ENCODE assay signal across 8 cellular contexts in genomic region chr12:6452245-6452731, GRCh38. TPM values are rescaled to one million over a fixed set of nuclear protein-coding genes. Genes with fewer than 3 reads are reported as not detected.
A peak's percentile ranks its signal among the peaks of the same experiment; 100 is the strongest.
DNase-seq lines count a peak whose midpoint lies in the region; ATAC-seq and TF ChIP-seq lines count a peak whose summit lies in the region.

No MANE protein-coding gene starts in this region.

- DNase-seq in CD4-positive, CD25-positive, alpha-beta regulatory T cell = no peak
- DNase-seq in heart right ventricle (peak in 1 of 2 donors; percentile 58), psoas muscle (peak in 1 of 2 donors; percentile 43), islet precursor cell (no peak), NOMO-1 treated with DMSO at 0.1 percent for 48 hours (lab: John Stamatoyannopoulos, UW; ENCODE audit: unreplicated experiment) (no peak)

- H3K9me3 Mint-ChIP-seq in CD4-positive, CD25-positive, alpha-beta regulatory T cell = peaks cover 0 to 1% (median 0%) of the 10 kb centered on the region in 7 donors
- H3K9me3 Mint-ChIP-seq in activated naive CD4-positive, alpha-beta T cell treated with anti-CD3 and anti-CD28 coated beads, Interleukin-2, amount 50 U/mL, for 24 hours = no peaks in the 10 kb centered on the region

- H3K27me3 Mint-ChIP-seq in CD4-positive, CD25-positive, alpha-beta regulatory T cell = no peaks in the 10 kb centered on the region
- no peaks in the 10 kb centered on the region for H3K27me3 Mint-ChIP-seq in activated naive CD4-positive, alpha-beta T cell treated with anti-CD3 and anti-CD28 coated beads, Interleukin-2, amount 50 U/mL, for 24 hours

- H3K36me3 ChIP-seq in CD4-positive, CD25-positive, alpha-beta regulatory T cell (ENCODE audit: control insufficient read depth, insufficient read depth, low read length) = peaks cover 34% of the 10 kb centered on the region
- H3K36me3 ChIP-seq in heart right ventricle = peaks cover 0 to 53% (median 19%) of the 10 kb centered on the region in 9 donors
- H3K36me3 ChIP-seq in psoas muscle (ENCODE audit: insufficient read depth in 1 of 2, low read depth in 1 of 2) = peaks cover under 1 to 51% of the 10 kb centered on the region in 2 donors

- intact Hi-C loops in heart right ventricle (cut with DNase I) (loop anchor here in 1 of 10 donors (5.0 kb wide), 1 partner anchor 80 kb away; the partner anchor contains the start of gene GAPDH), psoas muscle (cut with DNase I) (loop anchor here in 1 of 2 donors (5.0 kb wide), 1 partner anchor 125 kb away; no protein-coding TSS in a partner anchor)

- peaks cover 68% of the 10 kb centered on the region for H3K4me1 ChIP-seq in CD4-positive, CD25-positive, alpha-beta regulatory T cell (ENCODE audit: control insufficient read depth, insufficient read depth, low read length, poor library complexity, severe bottlenecking)
- H3K4me1 ChIP-seq in heart right ventricle (peaks cover 4 to 31% (median 27%) of the 10 kb centered on the region in 9 donors), psoas muscle (peaks cover 11% of the 10 kb centered on the region)

- H3K4me3 ChIP-seq in CD4-positive, CD25-positive, alpha-beta regulatory T cell (ENCODE audit: low read depth, low read length) = peak overlapping the region; percentile 91
- peak overlapping the region; percentile 56 to 85 (median 68) for H3K4me3 ChIP-seq in heart right ventricle
- peak overlapping the region; percentile 90 for H3K4me3 ChIP-seq in psoas muscle

- ATAC-seq in CD4-positive, CD25-positive, alpha-beta regulatory T cell (ENCODE audit: low read depth in 2 of 2) = no peak
- ATAC-seq in HG02973 (IDR thresholded peaks at IDR 0.05; ENCODE audit: unreplicated experiment) (peak; percentile 1), heart right ventricle (peak; percentile 26 to 63 (median 41)), psoas muscle (peak; percentile 41 to 64 (median 56)), GM18861 (IDR thresholded peaks at IDR 0.05; ENCODE audit: unreplicated experiment) (no peak)

- H3K9me3 ChIP-seq in CD4-positive, CD25-positive, alpha-beta regulatory T cell (ENCODE audit: control insufficient read depth in 2 of 2, low read length in 2 of 2) = no peaks in the 10 kb centered on the region
- H3K9me3 ChIP-seq in heart right ventricle (no peaks in the 10 kb centered on the region), psoas muscle (no peaks in the 10 kb centered on the region)

- peaks cover 49% of the 10 kb centered on the region for H3K36me3 Mint-ChIP-seq in CD4-positive, CD25-positive, alpha-beta regulatory T cell
- H3K36me3 Mint-ChIP-seq in activated naive CD4-positive, alpha-beta T cell treated with anti-CD3 and anti-CD28 coated beads, Interleukin-2, amount 50 U/mL, for 24 hours = peaks cover 28% of the 10 kb centered on the region

- H3K27ac ChIP-seq in CD4-positive, CD25-positive, alpha-beta regulatory T cell (ENCODE audit: insufficient read depth, low read length, poor library complexity, severe bottlenecking) = peak overlapping the region; percentile 99
- peak overlapping the region; percentile 92 to 100 (median 98) for H3K27ac ChIP-seq in heart right ventricle
- peak overlapping the region; percentile 95 for H3K27ac ChIP-seq in psoas muscle

- H3K4me1 Mint-ChIP-seq in CD4-positive, CD25-positive, alpha-beta regulatory T cell = peaks cover 6 to 91% (median 57%) of the 10 kb centered on the region in 4 donors
- peaks cover 69% of the 10 kb centered on the region for H3K4me1 Mint-ChIP-seq in activated naive CD4-positive, alpha-beta T cell treated with anti-CD3 and anti-CD28 coated beads, Interleukin-2, amount 50 U/mL, for 24 hours

- H3K27me3 ChIP-seq in CD4-positive, CD25-positive, alpha-beta regulatory T cell (ENCODE audit: control insufficient read depth, insufficient read depth, low read length) = no peaks in the 10 kb centered on the region
- H3K27me3 ChIP-seq in heart right ventricle = no peaks in the 10 kb centered on the region
- no peaks in the 10 kb centered on the region for H3K27me3 ChIP-seq in psoas muscle (ENCODE audit: insufficient read depth in 3 of 3, low read length in 2 of 3)

- H3K27ac Mint-ChIP-seq in CD4-positive, CD25-positive, alpha-beta regulatory T cell = peak overlapping the region; percentile 98 to 99 (median 98)
- peak overlapping the region; percentile 100 for H3K27ac Mint-ChIP-seq in activated naive CD4-positive, alpha-beta T cell treated with anti-CD3 and anti-CD28 coated beads, Interleukin-2, amount 50 U/mL, for 24 hours

- TF ChIP-seq CTCF in heart right ventricle (IDR thresholded peaks at IDR 0.05) (no peak), psoas muscle (IDR thresholded peaks at IDR 0.05) (no peak)

- peak overlapping the region; percentile 95 to 99 (median 98) for H3K4me3 Mint-ChIP-seq in CD4-positive, CD25-positive, alpha-beta regulatory T cell
- H3K4me3 Mint-ChIP-seq in activated naive CD4-positive, alpha-beta T cell treated with anti-CD3 and anti-CD28 coated beads, Interleukin-2, amount 50 U/mL, for 24 hours = peak overlapping the region; percentile 100

- 4 to 13% methylated on average over 7 of the region's 7 CpGs for WGBS in heart right ventricle, 2 donors
- 2 to 3% (median 2%) methylated on average over 7 of the region's 7 CpGs for WGBS in psoas muscle, 3 donors

RNA-seq across cellular contexts. Expression of gene TAPBPL, which starts 0.4 kb away (rescaled TPM):
- 28.0 TPM for total RNA-seq in CD4-positive, CD25-positive, alpha-beta regulatory T cell
- polyA plus RNA-seq in CD4-positive, CD25-positive, alpha-beta regulatory T cell = 10 to 100 TPM; 34.8 to 72.7 (median 46.9) TPM
- total RNA-seq in heart right ventricle (10 to 100 TPM; 14.8 to 57.5 (median 17.8) TPM), psoas muscle (10 to 100 TPM in 1 of 4 donors, 1 to 10 TPM in 3; 6.4 to 11.3 (median 8.4) TPM)
- polyA plus RNA-seq in heart right ventricle (10 to 100 TPM in 1 of 2 donors, 1 to 10 TPM in 1; 7.9 to 16.7 TPM), psoas muscle (1 to 10 TPM; 4.6 to 8.4 (median 4.9) TPM)

RNA-seq across cellular contexts. Expression of gene CD27, which starts 7.5 kb away (rescaled TPM):
- total RNA-seq in CD4-positive, CD25-positive, alpha-beta regulatory T cell = 156 TPM
- polyA plus RNA-seq in CD4-positive, CD25-positive, alpha-beta regulatory T cell = 100 to 1,000 TPM; 547 to 707 (median 641) TPM
- 1 to 10 TPM in 1 of 10 donors, under 1 TPM in 3, not detected in 6; 0.30 to 3.4 (median 0.32) TPM for total RNA-seq in heart right ventricle
- polyA plus RNA-seq in heart right ventricle = under 1 TPM; 0.28 to 0.59 TPM
- total RNA-seq in psoas muscle = under 1 TPM in 2 of 4 donors, not detected in 2; 0.28 to 0.29 TPM
- polyA plus RNA-seq in psoas muscle = under 1 TPM in 1 of 3 donors, not detected in 2; 0.10 TPM

RNA-seq across cellular contexts. Expression of gene VAMP1, which starts 18.2 kb away (rescaled TPM):
- total RNA-seq in CD4-positive, CD25-positive, alpha-beta regulatory T cell = 67.3 TPM
- polyA plus RNA-seq in CD4-positive, CD25-positive, alpha-beta regulatory T cell = 10 to 100 TPM in 3 of 4 donors, 1 to 10 TPM in 1; 9.8 to 16.1 (median 13.5) TPM
- total RNA-seq in heart right ventricle (1 to 10 TPM; 1.4 to 6.1 (median 3.0) TPM), psoas muscle (1 to 10 TPM; 1.5 to 6.2 (median 3.2) TPM)
- polyA plus RNA-seq in heart right ventricle (10 to 100 TPM in 1 of 2 donors, 1 to 10 TPM in 1; 2.7 to 10.2 TPM), psoas muscle (10 to 100 TPM in 1 of 3 donors, 1 to 10 TPM in 2; 1.9 to 16.9 (median 2.1) TPM)

RNA-seq across cellular contexts. Expression of gene MRPL51, which starts 40.8 kb away (rescaled TPM):
- 40.5 TPM for total RNA-seq in CD4-positive, CD25-positive, alpha-beta regulatory T cell
- 100 to 1,000 TPM; 243 to 372 (median 253) TPM for polyA plus RNA-seq in CD4-positive, CD25-positive, alpha-beta regulatory T cell
- 100 to 1,000 TPM; 232 to 300 (median 255) TPM for total RNA-seq in heart right ventricle
- polyA plus RNA-seq in heart right ventricle = 100 to 1,000 TPM; 123 to 181 TPM
- total RNA-seq in psoas muscle = 100 to 1,000 TPM; 202 to 250 (median 227) TPM
- 100 to 1,000 TPM; 153 to 217 (median 180) TPM for polyA plus RNA-seq in psoas muscle

RNA-seq across cellular contexts. Expression of gene NCAPD2, which starts 41.6 kb away (rescaled TPM):
- 32.8 TPM for total RNA-seq in CD4-positive, CD25-positive, alpha-beta regulatory T cell
- polyA plus RNA-seq in CD4-positive, CD25-positive, alpha-beta regulatory T cell = 10 to 100 TPM; 21.5 to 29.1 (median 26.3) TPM
- total RNA-seq in heart right ventricle (10 to 100 TPM in 8 of 10 donors, 1 to 10 TPM in 2; 8.4 to 18.8 (median 13.1) TPM), psoas muscle (10 to 100 TPM; 10.1 to 13.4 (median 11.2) TPM)
- polyA plus RNA-seq in heart right ventricle (1 to 10 TPM; 5.4 to 5.8 TPM), psoas muscle (1 to 10 TPM; 3.9 to 9.5 (median 5.9) TPM)

Comparison
In these comparisons a context has a peak if more than half of its experiments do, and no peak if none do; other contexts are left out.
1. ATAC-seq: peak in HG02973 (single experiment), heart right ventricle (8 of 8) and psoas muscle (4 of 4); none in CD4-positive, CD25-positive, alpha-beta regulatory T cell (0 of 2) and GM18861 (single experiment).
2. RNA of gene CD27, which starts 7.5 kb away (total RNA-seq): 156 TPM in CD4-positive, CD25-positive, alpha-beta regulatory T cell (single experiment); 0.28 to 0.29 TPM in psoas muscle and 0.30 to 3.4 TPM in heart right ventricle; every median in the first group is over 10 times any median in the second.
3. Peak in every context shown above with its lines, with median percentiles within 50 percentile points of each other: H3K27ac ChIP-seq and H3K4me3 ChIP-seq.